10 cellular contexts compared by ENCODE assay signal in genomic region chr14:61439779-61440418, GRCh38.
DNase-seq lines count a peak whose midpoint lies in the region; ATAC-seq, FAIRE-seq and TF ChIP-seq lines count a peak whose summit lies in the region.
"Had no signal": no experiment of that assay in that cellular context is flagged by ENCODE, and none has a peak within 500 bp of the region (broad histone marks: within the 10 kb centered on the region; RNA-seq: fewer than 3 reads in every experiment).

No MANE protein-coding gene starts in this region.

- no peak for TF ChIP-seq CTCF in Peyer's patch (IDR thresholded peaks at IDR 0.05)
- no peak for TF ChIP-seq CTCF in endothelial cell of umbilical vein (IDR thresholded peaks at IDR 0.05; ENCODE audit: extremely low read depth in 1 of 2, insufficient read depth in 1 of 2, low read depth in 1 of 2, low read length in 2 of 2)

- H3K27ac ChIP-seq in Peyer's patch (peak overlapping the region; percentile 11 to 65 (median 16)), endothelial cell of umbilical vein (ENCODE audit: insufficient read depth, low read depth, low read length) (peak overlapping the region; percentile 39), GM23248 (no peak overlapping the region)
- H3K27ac ChIP-seq: KMS-11 had no signal

- H2AFZ ChIP-seq in endothelial cell of umbilical vein (ENCODE audit: low read depth, low read length) (no peak overlapping the region), GM23248 (no peak overlapping the region)

- POLR2A ChIA-PET in endothelial cell of umbilical vein (lab: Charles Lee): no interaction called here

- no peaks in the 10 kb centered on the region for H3K27me3 Mint-ChIP-seq in activated T-cell treated with anti-CD3 and anti-CD28 coated beads, Interleukin-2, amount 50 U/mL, for 4 hours (ENCODE audit: low read depth)
- no peaks in the 10 kb centered on the region for H3K27me3 Mint-ChIP-seq in stimulated activated naive CD8-positive, alpha-beta T cell treated with anti-CD3 and anti-CD28 coated beads, Interleukin-15, amount 100 ng/mL, for 72 hours

- no peak for DNase-seq in activated T-cell treated with anti-CD3 and anti-CD28 coated beads, Interleukin-2, amount 50 U/mL, for 4 hours
- DNase-seq in activated T-cell treated with anti-CD3 and anti-CD28 coated beads, Interleukin-2, amount 50 U/mL, for 48 hours: no peak
- no peak for DNase-seq in Peyer's patch
- no peak for DNase-seq in endothelial cell of umbilical vein (ENCODE audit: low read depth, low spot score)
- DNase-seq in stimulated activated naive CD8-positive, alpha-beta T cell treated with anti-CD3 and anti-CD28 coated beads, Interleukin-15, amount 100 ng/mL, for 72 hours: no peak
- DNase-seq in GM23248: no peak
- no peak for DNase-seq in NCI-H1105 (lab: John Stamatoyannopoulos, UW)
- DNase-seq: occipital lobe had no signal

- H3K27ac Mint-ChIP-seq in stimulated activated naive CD8-positive, alpha-beta T cell treated with anti-CD3 and anti-CD28 coated beads, Interleukin-15, amount 100 ng/mL, for 72 hours: peak overlapping the region; percentile 84 to 98

- dilution Hi-C loops in endothelial cell of umbilical vein (cut with MboI; ENCODE audit: extremely low pct_ligation_motif_present, low sequenced_read_pairs): no loop called here

- H3K9me2 ChIP-seq in GM23248 (ENCODE audit: insufficient read depth): no peaks in the 10 kb centered on the region

- H3K9ac ChIP-seq in endothelial cell of umbilical vein (replicated peaks; ENCODE audit: extremely low read depth, insufficient read depth, low read length): no peak overlapping the region
- H3K9ac ChIP-seq in GM23248: no peak overlapping the region
- H3K9ac ChIP-seq: KMS-11 had no signal

- H3K4me2 ChIP-seq in endothelial cell of umbilical vein (ENCODE audit: insufficient read depth, low read length) (peak overlapping the region; percentile 54), GM23248 (ENCODE audit: unreplicated experiment) (no peak overlapping the region)
- H3K4me2 ChIP-seq: KMS-11 had no signal

- no peaks in the 10 kb centered on the region for H3K9me1 ChIP-seq in endothelial cell of umbilical vein (replicated peaks; ENCODE audit: control insufficient read depth, extremely low read depth, insufficient read depth, low read length)

- no TSS peak for BruUV-seq in endothelial cell of umbilical vein (replicated peaks; lab: Mats Ljungman, UMichigan)

- no peak for FAIRE-seq in endothelial cell of umbilical vein (lab: Jason Lieb, UNC)

- H3K4me3 ChIP-seq in Peyer's patch: no peak overlapping the region
- no peak overlapping the region for H3K4me3 ChIP-seq in endothelial cell of umbilical vein (replicated peaks in 1 of 3; ENCODE audit: insufficient read depth in 1 of 3, low read depth in 1 of 3, low read length in 3 of 3)
- no peak overlapping the region for H3K4me3 ChIP-seq in GM23248

- H3K36me3 ChIP-seq in Peyer's patch: no peaks in the 10 kb centered on the region
- H3K36me3 ChIP-seq in endothelial cell of umbilical vein (ENCODE audit: control insufficient read depth in 2 of 2, extremely low read depth in 1 of 2, insufficient read depth in 2 of 2, low read length in 2 of 2): peaks cover 0 to 4% of the 10 kb centered on the region in 2 experiments
- no peaks in the 10 kb centered on the region for H3K36me3 ChIP-seq in GM23248 (ENCODE audit: low read depth)

- H4K20me1 ChIP-seq in endothelial cell of umbilical vein (replicated peaks; ENCODE audit: control insufficient read depth, extremely low read depth, insufficient read depth, low read length) (no peaks in the 10 kb centered on the region), GM23248 (ENCODE audit: insufficient read depth) (no peaks in the 10 kb centered on the region)

- no peaks in the 10 kb centered on the region for H3F3A ChIP-seq in GM23248 (ENCODE audit: insufficient read depth)

- ATAC-seq in activated T-cell treated with anti-CD3 and anti-CD28 coated beads, Interleukin-2, amount 50 U/mL, for 4 hours: no peak
- no peak for ATAC-seq in stimulated activated naive CD8-positive, alpha-beta T cell treated with anti-CD3 and anti-CD28 coated beads, Interleukin-15, amount 100 ng/mL, for 72 hours
- no peak for ATAC-seq in GM19328 (IDR thresholded peaks at IDR 0.05; ENCODE audit: unreplicated experiment)

- TF ChIP-seq POLR2A in Peyer's patch (IDR thresholded peaks at IDR 0.05) (no peak), endothelial cell of umbilical vein (IDR thresholded peaks at IDR 0.05; ENCODE audit: low read depth, low read length) (no peak)

- H3K27me3 ChIP-seq in Peyer's patch: no peaks in the 10 kb centered on the region
- H3K27me3 ChIP-seq in endothelial cell of umbilical vein (ENCODE audit: control insufficient read depth in 2 of 2, insufficient read depth in 2 of 2, low read length in 2 of 2): no peaks in the 10 kb centered on the region
- peaks cover 16% of the 10 kb centered on the region; the same call in 1 of the 2 replicates for H3K27me3 ChIP-seq in GM23248 (replicated peaks; ENCODE audit: insufficient read depth)

- CTCF ChIA-PET in endothelial cell of umbilical vein (lab: Charles Lee): interaction anchor here (0.9 to 1.5 kb wide), 4 partner anchors 11 to 147 kb away, joined by 3 to 6 read pairs (median 3); no protein-coding TSS in a partner anchor

- H3K4me3 Mint-ChIP-seq in activated T-cell treated with anti-CD3 and anti-CD28 coated beads, Interleukin-2, amount 50 U/mL, for 4 hours: peak overlapping the region; percentile 80
- peak overlapping the region; percentile 86 to 95 for H3K4me3 Mint-ChIP-seq in stimulated activated naive CD8-positive, alpha-beta T cell treated with anti-CD3 and anti-CD28 coated beads, Interleukin-15, amount 100 ng/mL, for 72 hours

- H3K36me3 Mint-ChIP-seq in activated T-cell treated with anti-CD3 and anti-CD28 coated beads, Interleukin-2, amount 50 U/mL, for 4 hours (ENCODE audit: insufficient read depth): peaks cover 20% of the 10 kb centered on the region

- peaks cover 0 to 22% (median 2%) of the 10 kb centered on the region in 4 donors for H3K4me1 ChIP-seq in Peyer's patch
- peaks cover 35% of the 10 kb centered on the region for H3K4me1 ChIP-seq in endothelial cell of umbilical vein (ENCODE audit: control insufficient read depth, extremely low read depth, insufficient read depth, low read length)
- H3K4me1 ChIP-seq in GM23248 (ENCODE audit: insufficient read depth): peaks cover 8% of the 10 kb centered on the region; the same call in 1 of the 2 replicates

- WGBS in GM23248 (ENCODE audit: low coverage in 1 of 2, low lambda C conversion rate in 2 of 2, missing lambda C conversion rate in 2 of 2), 2 experiments: 78 to 82% methylated on average over 4 of the region's 4 CpGs

- H3K79me2 ChIP-seq in endothelial cell of umbilical vein (ENCODE audit: control insufficient read depth, insufficient read depth, low read length) (peaks cover 56% of the 10 kb centered on the region), GM23248 (ENCODE audit: insufficient read depth) (no peaks in the 10 kb centered on the region)

- H3K4me1 Mint-ChIP-seq in activated T-cell treated with anti-CD3 and anti-CD28 coated beads, Interleukin-2, amount 50 U/mL, for 4 hours (ENCODE audit: low read depth): peaks cover 86% of the 10 kb centered on the region
- H3K4me1 Mint-ChIP-seq in stimulated activated naive CD8-positive, alpha-beta T cell treated with anti-CD3 and anti-CD28 coated beads, Interleukin-15, amount 100 ng/mL, for 72 hours: peaks cover 97% of the 10 kb centered on the region

- H3K9me3 ChIP-seq in Peyer's patch: no peaks in the 10 kb centered on the region
- no peaks in the 10 kb centered on the region for H3K9me3 ChIP-seq in endothelial cell of umbilical vein (replicated peaks; ENCODE audit: control insufficient read depth, insufficient read depth, low read length)
- no peaks in the 10 kb centered on the region for H3K9me3 ChIP-seq in GM23248 (ENCODE audit: low read depth)

- intact Hi-C loops in endothelial cell of umbilical vein (cut with micrococcal nuclease): loop anchor here (1.0 to 5.0 kb wide), 4 partner anchors 27 to 143 kb away; partner anchors contain the start of gene PRKCH

- in situ Hi-C loops in GM23248 (cut with MboI): loop anchor here (10.0 kb wide), 1 partner anchor 685 kb away; no protein-coding TSS in a partner anchor

- H3K9me3 Mint-ChIP-seq in activated T-cell treated with anti-CD3 and anti-CD28 coated beads, Interleukin-2, amount 50 U/mL, for 4 hours: no peaks in the 10 kb centered on the region
- no peaks in the 10 kb centered on the region for H3K9me3 Mint-ChIP-seq in stimulated activated naive CD8-positive, alpha-beta T cell treated with anti-CD3 and anti-CD28 coated beads, Interleukin-15, amount 100 ng/mL, for 72 hours

TF ChIP-seq in endothelial cell of umbilical vein, 7 proteins besides CTCF, POLR2A, EP300 and RAD21:
- TF ChIP-seq FOS (IDR thresholded peaks at IDR 0.05; ENCODE audit: borderline replicate concordance, insufficient read depth, low read length): no peak
- no peak for TF ChIP-seq EZH2 (IDR thresholded peaks at IDR 0.05; ENCODE audit: borderline replicate concordance, low read depth, low read length, severe bottlenecking)
